In genomic region chrX:150199803-150200202, GRCh38 we compare ENCODE assay signal across 13 cellular contexts.
"Had no signal": no experiment of that assay in that cellular context is flagged by ENCODE, and none has a peak within 500 bp of the region (broad histone marks: within the 10 kb centered on the region; RNA-seq: fewer than 3 reads in every experiment).

No MANE protein-coding gene starts in this region.

- H3K4me3 Mint-ChIP-seq: activated naive CD4-positive, alpha-beta T cell treated with anti-CD3 and anti-CD28 coated beads, Interleukin-2, amount 10 ng/mL, durations not matched to agents 7 days and 5 days; brain; dendritic cell treated with granulocyte-macrophage colony-stimulating factor and Interleukin-4, amounts not matched to agents 40 ng/mL and 50 ng/mL, for 4 days; naive thymus-derived CD4-positive, alpha-beta T cell had no signal

- H3K36me3 ChIP-seq: lower lobe of right lung, right atrium auricular region, tibial artery, uterus had no signal

- H3K4me1 Mint-ChIP-seq: activated naive CD4-positive, alpha-beta T cell treated with anti-CD3 and anti-CD28 coated beads, Interleukin-2, amount 10 ng/mL, durations not matched to agents 7 days and 5 days had no signal

- ATAC-seq: activated CD4-positive, CD25-positive, alpha-beta regulatory T cell treated with anti-CD3 and anti-CD28 coated beads, Interleukin-2, amount 50 U/mL, for 24 hours; lower lobe of right lung; naive thymus-derived CD4-positive, alpha-beta T cell had no signal

- H3K4me1 ChIP-seq: lower lobe of right lung, right atrium auricular region, uterus had no signal

- DNase-seq: activated naive CD4-positive, alpha-beta T cell treated with anti-CD3 and anti-CD28 coated beads, Interleukin-2, amount 10 ng/mL, durations not matched to agents 7 days and 5 days; erythroblast; lower lobe of right lung; naive thymus-derived CD4-positive, alpha-beta T cell; posterior cingulate gyrus; small intestine; tibial artery; uterus had no signal

- H3K9me3 ChIP-seq: lower lobe of right lung, right atrium auricular region, tibial artery, uterus had no signal

- H3K4me3 ChIP-seq: lower lobe of right lung, right atrium auricular region, tibial artery, uterus had no signal

- H3K27me3 Mint-ChIP-seq: activated naive CD4-positive, alpha-beta T cell treated with anti-CD3 and anti-CD28 coated beads, Interleukin-2, amount 10 ng/mL, durations not matched to agents 7 days and 5 days; dendritic cell treated with granulocyte-macrophage colony-stimulating factor and Interleukin-4, amounts not matched to agents 40 ng/mL and 50 ng/mL, for 4 days; naive thymus-derived CD4-positive, alpha-beta T cell had no signal

- H3K27ac Mint-ChIP-seq: activated naive CD4-positive, alpha-beta T cell treated with anti-CD3 and anti-CD28 coated beads, Interleukin-2, amount 10 ng/mL, durations not matched to agents 7 days and 5 days; activated T-helper 2 cell treated with anti-CD3 and anti-CD28 coated beads, Interferon-gamma antibody, Interleukin-2, Interleukin-4, amounts not matched to agents 10 μg/mL and 5 μg/mL and 100 μg/mL, durations not matched to agents 14 hours and 24 hours and 36 hours; dendritic cell treated with granulocyte-macrophage colony-stimulating factor and Interleukin-4, amounts not matched to agents 40 ng/mL and 50 ng/mL, for 4 days; naive thymus-derived CD4-positive, alpha-beta T cell had no signal

- H3K27ac ChIP-seq: lower lobe of right lung had no signal

- H3K36me3 Mint-ChIP-seq: activated naive CD4-positive, alpha-beta T cell treated with anti-CD3 and anti-CD28 coated beads, Interleukin-2, amount 10 ng/mL, durations not matched to agents 7 days and 5 days; brain; naive thymus-derived CD4-positive, alpha-beta T cell had no signal

- H3K9me3 Mint-ChIP-seq: activated naive CD4-positive, alpha-beta T cell treated with anti-CD3 and anti-CD28 coated beads, Interleukin-2, amount 10 ng/mL, durations not matched to agents 7 days and 5 days; activated T-helper 2 cell treated with anti-CD3 and anti-CD28 coated beads, Interferon-gamma antibody, Interleukin-2, Interleukin-4, amounts not matched to agents 10 μg/mL and 5 μg/mL and 100 μg/mL, durations not matched to agents 14 hours and 24 hours and 36 hours; dendritic cell treated with granulocyte-macrophage colony-stimulating factor and Interleukin-4, amounts not matched to agents 40 ng/mL and 50 ng/mL, for 4 days; naive thymus-derived CD4-positive, alpha-beta T cell had no signal

- H3K27me3 ChIP-seq: right atrium auricular region, tibial artery, uterus had no signal
